10 cellular contexts compared by ENCODE assay signal in genomic region chr17:79841369-79842135, GRCh38. TPM values are rescaled to one million over a fixed set of nuclear protein-coding genes. Genes with fewer than 3 reads are reported as not detected.
DNase-seq lines count a peak whose midpoint lies in the region; ATAC-seq and TF ChIP-seq lines count a peak whose summit lies in the region.
"Had no signal": no experiment of that assay in that cellular context is flagged by ENCODE, and none has a peak within 500 bp of the region (broad histone marks: within the 10 kb centered on the region; RNA-seq: fewer than 3 reads in every experiment).

No MANE protein-coding gene starts in this region.

- CTCF ChIA-PET in WTC11 (lab: Charles Lee): interaction anchor here (0.5 to 9.0 kb wide), 35 partner anchors 6 to 1481 kb away, joined by 3 to 221 read pairs (median 6); partner anchors contain the start of gene CBX8

- POLR2A ChIA-PET in WTC11 (lab: Charles Lee): interaction anchor here (0.6 to 1.7 kb wide), 4 partner anchors 87 to 1059 kb away, joined by 3 to 5 read pairs (median 3); no protein-coding TSS in a partner anchor

- H3K27me3 ChIP-seq in iPS-15b (ENCODE audit: control insufficient read depth, insufficient read depth, low read length) (peaks cover 71% of the 10 kb centered on the region), dorsolateral prefrontal cortex (peaks cover 14 to 60% (median 42%) of the 10 kb centered on the region in 45 donors)

- H3K4me1 ChIP-seq in iPS-15b (ENCODE audit: control insufficient read depth, insufficient read depth, low read length): peaks cover 3% of the 10 kb centered on the region

- no peak overlapping the region for H3K27ac ChIP-seq in dorsolateral prefrontal cortex

- no peak overlapping the region for H3K9ac ChIP-seq in iPS-15b (ENCODE audit: low read depth, low read length)

- no peaks in the 10 kb centered on the region for H3K36me3 ChIP-seq in iPS-15b (ENCODE audit: control insufficient read depth, insufficient read depth, low read length)

- ATAC-seq in WTC11 (no peak), GM18861 (IDR thresholded peaks at IDR 0.05; ENCODE audit: unreplicated experiment) (no peak)
- ATAC-seq: esophagus mucosa had no signal

- DNase-seq in activated T-cell treated with anti-CD3 and anti-CD28 coated beads, Interleukin-2, amount 50 U/mL, for 1 hour: peak; percentile 44
- DNase-seq in activated T-cell treated with anti-CD3 and anti-CD28 coated beads for 4 hours (no peak), WTC11 (ENCODE audit: low spot score) (peak; percentile 54), AML-193 (lab: John Stamatoyannopoulos, UW) (no peak), dorsolateral prefrontal cortex (no peak)
- DNase-seq: kidney glomerular epithelial cell had no signal

- H3K9me3 ChIP-seq in iPS-15b (ENCODE audit: control insufficient read depth, insufficient read depth, low read length): no peaks in the 10 kb centered on the region

- TF ChIP-seq CTCF in WTC11 (IDR thresholded peaks at IDR 0.05) (no peak), dorsolateral prefrontal cortex (IDR thresholded peaks at IDR 0.05 in 54 of 56, conservative IDR thresholded peaks at IDR 0.05 in 2 of 56; ENCODE audit: low read depth in 1 of 56, partially characterized antibody in 56 of 56) (no peak)

- intact Hi-C loops in dorsolateral prefrontal cortex (cut with DNase I): loop anchor here (5.0 kb wide), 4 partner anchors 34 to 131 kb away; partner anchors contain the start of gene CBX2 (in 1 of the 2)

- H3K27ac Mint-ChIP-seq in WTC11: no peak overlapping the region
- H3K27ac Mint-ChIP-seq in stimulated activated naive CD8-positive, alpha-beta T cell treated with anti-CD3 and anti-CD28 coated beads, Interleukin-15, Interleukin-2, amounts not matched to agents 100 ng/mL and 50 ng/mL, for 24 hours: no peak overlapping the region

- H3K4me3 ChIP-seq in iPS-15b (ENCODE audit: low read depth, low read length) (peak overlapping the region; percentile 18), dorsolateral prefrontal cortex (peak overlapping the region in 1 of 59 donors; percentile 66)

- H3K27me3 Mint-ChIP-seq in WTC11 (ENCODE audit: low read depth): peaks cover 89% of the 10 kb centered on the region
- H3K27me3 Mint-ChIP-seq in stimulated activated naive CD8-positive, alpha-beta T cell treated with anti-CD3 and anti-CD28 coated beads, Interleukin-15, Interleukin-2, amounts not matched to agents 100 ng/mL and 50 ng/mL, for 24 hours: peaks cover 37% of the 10 kb centered on the region

- no peaks in the 10 kb centered on the region for H3K9me3 Mint-ChIP-seq in WTC11
- no peaks in the 10 kb centered on the region for H3K9me3 Mint-ChIP-seq in stimulated activated naive CD8-positive, alpha-beta T cell treated with anti-CD3 and anti-CD28 coated beads, Interleukin-15, Interleukin-2, amounts not matched to agents 100 ng/mL and 50 ng/mL, for 24 hours

- H3K4me1 Mint-ChIP-seq in WTC11: peaks cover 24% of the 10 kb centered on the region
- peaks cover 44% of the 10 kb centered on the region for H3K4me1 Mint-ChIP-seq in stimulated activated naive CD8-positive, alpha-beta T cell treated with anti-CD3 and anti-CD28 coated beads, Interleukin-15, Interleukin-2, amounts not matched to agents 100 ng/mL and 50 ng/mL, for 24 hours (ENCODE audit: low read depth)

- H3K4me3 Mint-ChIP-seq in WTC11: peak overlapping the region; percentile 54
- peak overlapping the region; percentile 51 for H3K4me3 Mint-ChIP-seq in stimulated activated naive CD8-positive, alpha-beta T cell treated with anti-CD3 and anti-CD28 coated beads, Interleukin-15, Interleukin-2, amounts not matched to agents 100 ng/mL and 50 ng/mL, for 24 hours

- no peaks in the 10 kb centered on the region for H3K36me3 Mint-ChIP-seq in WTC11
- no peaks in the 10 kb centered on the region for H3K36me3 Mint-ChIP-seq in stimulated activated naive CD8-positive, alpha-beta T cell treated with anti-CD3 and anti-CD28 coated beads, Interleukin-15, Interleukin-2, amounts not matched to agents 100 ng/mL and 50 ng/mL, for 24 hours (ENCODE audit: low read depth)

TF ChIP-seq in WTC11, 78 proteins besides CTCF, POLR2A, EP300 and RAD21:
- TF ChIP-seq CDX4 (CRISPR knock-in tag; IDR thresholded peaks at IDR 0.05; ENCODE audit: borderline replicate concordance): no peak
- TF ChIP-seq ZNF219 (CRISPR knock-in tag; IDR thresholded peaks at IDR 0.05; ENCODE audit: borderline replicate concordance): 0 out of 2 replicates have a peak, but pooled peaks have one; percentile 31
- TF ChIP-seq ZNF425 (CRISPR knock-in tag; conservative IDR thresholded peaks at IDR 0.05): no peak
- TF ChIP-seq GABPB1 (CRISPR knock-in tag; IDR thresholded peaks at IDR 0.05): peak; percentile 44; the same call in 1 of the 2 replicates
- no peak for TF ChIP-seq ZBTB21 (CRISPR knock-in tag; IDR thresholded peaks at IDR 0.05; ENCODE audit: borderline replicate concordance)

RNA-seq across cellular contexts. Expression of gene CBX4, which starts 2.3 kb away (rescaled TPM):
- total RNA-seq in WTC11 (2021) (3.2 to 3.9 TPM (median 3.3 TPM) in 3 replicates), dorsolateral prefrontal cortex (10 to 100 TPM; 26.4 to 54.9 (median 35.9) TPM)

RNA-seq across cellular contexts. Expression of gene CBX8, which starts 44.7 kb away (rescaled TPM):
- total RNA-seq in WTC11 (2021) (1.8 to 2.1 TPM (median 2.0 TPM) in 3 replicates), dorsolateral prefrontal cortex (10 to 100 TPM in 2 of 120 experiments, 1 to 10 TPM in 118; 1.5 to 10.3 (median 5.0) TPM)

Comparison
In these comparisons a context has a peak if more than half of its experiments do, and no peak if none do; other contexts are left out.
1. DNase-seq: peak in activated T-cell treated with anti-CD3 and anti-CD28 coated beads, Interleukin-2, amount 50 U/mL, for 1 hour (single experiment) and WTC11 (single experiment); none in activated T-cell treated with anti-CD3 and anti-CD28 coated beads for 4 hours (single experiment), AML-193 (0 of 2) and dorsolateral prefrontal cortex (0 of 10).